19 cellular contexts compared by ENCODE assay signal in genomic region chr3:132553811-132554210, GRCh38. TPM values are rescaled to one million over a fixed set of nuclear protein-coding genes. Genes with fewer than 3 reads are reported as not detected.
"Had no signal": no experiment of that assay in that cellular context is flagged by ENCODE, and none has a peak within 500 bp of the region (broad histone marks: within the 10 kb centered on the region; RNA-seq: fewer than 3 reads in every experiment).

No MANE protein-coding gene starts in this region.

- H3K9me3 ChIP-seq: left lung, prostate gland, tibial artery had no signal

- H3K27me3 ChIP-seq: foreskin keratinocyte, left lung, tibial artery had no signal

- FAIRE-seq: endometrium had no signal

- H3K4me1 ChIP-seq: prostate gland had no signal

- H3K27ac ChIP-seq: foreskin keratinocyte, left lung, prostate gland, skin epidermis, tibial artery had no signal

- DNase-seq: activated CD4-positive, alpha-beta memory T cell treated with anti-CD3 and anti-CD28 coated beads, Interleukin-2, amount 10 ng/mL, durations not matched to agents 7 days and 5 days; activated CD4-positive, alpha-beta T cell treated with anti-CD3 and anti-CD28 coated beads, Interleukin-2, amount 10 ng/mL, durations not matched to agents 24 days and 14 days; activated effector memory CD4-positive, alpha-beta T cell treated with anti-CD3 and anti-CD28 coated beads, Interleukin-2, amount 50 U/mL, for 16 hours; activated naive CD4-positive, alpha-beta T cell treated with anti-CD3 and anti-CD28 coated beads, Interleukin-2, amount 10 ng/mL, durations not matched to agents 7 days and 5 days; cortex of kidney; erythroblast; foreskin keratinocyte; kidney glomerular epithelial cell; left lung; mammary epithelial cell; naive thymus-derived CD8-positive, alpha-beta T cell; stimulated activated CD4-positive, alpha-beta T cell treated with anti-CD3 and anti-CD28 coated beads, Interleukin-1b, Interleukin-23, amount 100 ng/mL, for 48 hours; tibial artery had no signal

- H3K36me3 ChIP-seq: left lung, prostate gland had no signal

- H3K4me3 ChIP-seq: left lung, prostate gland, skin epidermis, tibial artery had no signal

- ATAC-seq: activated CD4-positive, CD25-positive, alpha-beta regulatory T cell treated with anti-CD3 and anti-CD28 coated beads, Interleukin-2, amount 50 U/mL, for 24 hours; foreskin keratinocyte; left lung; naive thymus-derived CD8-positive, alpha-beta T cell had no signal

RNA-seq across cellular contexts. Expression of gene ACKR4, which starts 43.3 kb away (rescaled TPM):
- total RNA-seq: activated CD4-positive, alpha-beta memory T cell treated with anti-CD3 and anti-CD28 coated beads, Interleukin-2, amount 10 ng/mL, durations not matched to agents 7 days and 5 days; cerebellum; T-helper 2 cell treated with Interferon-gamma antibody and Interleukin-4, amounts not matched to agents 100 ng/mL and 5 ng/mL, for 36 hours had no signal
